ENCODE assay signal across 26 cellular contexts in genomic region chr1:153362187-153362586, GRCh38. TPM values are rescaled to one million over a fixed set of nuclear protein-coding genes. Genes with fewer than 3 reads are reported as not detected.
DNase-seq lines count a peak whose midpoint lies in the region; ATAC-seq and TF ChIP-seq lines count a peak whose summit lies in the region.
"Had no signal": no experiment of that assay in that cellular context is flagged by ENCODE, and none has a peak within 500 bp of the region (broad histone marks: within the 10 kb centered on the region; RNA-seq: fewer than 3 reads in every experiment).

No MANE protein-coding gene starts in this region.

- no peak for DNase-seq in cardiac muscle cell (ENCODE audit: low read depth in 1 of 2, low spot score in 1 of 2)
- DNase-seq in heart right ventricle: no peak
- DNase-seq in left lobe of liver (ENCODE audit: low spot score): peak; percentile 44
- DNase-seq in type B pancreatic cell (ENCODE audit: extremely low spot score, unreplicated experiment): no peak
- DNase-seq in NCI-H2029 treated with DMSO at 0.1 percent for 48 hours (lab: John Stamatoyannopoulos, UW): no peak
- no peak for DNase-seq in NCI-H2196 treated with DMSO at 0.1 percent for 48 hours (lab: John Stamatoyannopoulos, UW; ENCODE audit: unreplicated experiment)
- DNase-seq: 8988T; C1 segment of cervical spinal cord; Calu3; CD8-positive, alpha-beta memory T cell; DMS153; GDM1; IMR-90; NCI-H1092 treated with DMSO at 0.1 percent for 48 hours; NCI-H1436 treated with DMSO at 0.1 percent for 48 hours; NCI-H1930; NCI-H226; NCI-H774; NK-92 treated with Interleukin-12 subunit alpha and Interleukin-12 subunit beta, amount 100 ng/mL, for 24 hours had no signal

- no peaks in the 10 kb centered on the region for H3K27me3 Mint-ChIP-seq in dendritic cell treated with granulocyte-macrophage colony-stimulating factor and Interleukin-4, amounts not matched to agents 40 ng/mL and 50 ng/mL, for 4 days
- H3K27me3 Mint-ChIP-seq in type B pancreatic cell: peaks cover 6% of the 10 kb centered on the region

- H3K27me3 ChIP-seq in cardiac muscle cell (no peaks in the 10 kb centered on the region), heart right ventricle (peaks cover 0 to 3% (median 0%) of the 10 kb centered on the region in 7 donors)

- H3K9me3 ChIP-seq in cardiac muscle cell (ENCODE audit: low read depth) (no peaks in the 10 kb centered on the region), heart right ventricle (no peaks in the 10 kb centered on the region)

- no peaks in the 10 kb centered on the region for H3K9me3 Mint-ChIP-seq in dendritic cell treated with granulocyte-macrophage colony-stimulating factor and Interleukin-4, amounts not matched to agents 40 ng/mL and 50 ng/mL, for 4 days
- no peaks in the 10 kb centered on the region for H3K9me3 Mint-ChIP-seq in type B pancreatic cell
- H3K9me3 Mint-ChIP-seq: CD8-positive, alpha-beta memory T cell had no signal

- H3K36me3 ChIP-seq in cardiac muscle cell: no peaks in the 10 kb centered on the region
- peaks cover 0 to 5% (median 0%) of the 10 kb centered on the region in 9 donors for H3K36me3 ChIP-seq in heart right ventricle

- H3K36me3 Mint-ChIP-seq in dendritic cell treated with granulocyte-macrophage colony-stimulating factor and Interleukin-4, amounts not matched to agents 40 ng/mL and 50 ng/mL, for 4 days (ENCODE audit: low read depth): peaks cover 18% of the 10 kb centered on the region
- peaks cover 4% of the 10 kb centered on the region for H3K36me3 Mint-ChIP-seq in type B pancreatic cell
- H3K36me3 Mint-ChIP-seq: CD8-positive, alpha-beta memory T cell had no signal

- H3K4me3 ChIP-seq in cardiac muscle cell (no peak overlapping the region), heart right ventricle (no peak overlapping the region)

- peak overlapping the region; percentile 87 for H3K27ac ChIP-seq in cardiac muscle cell
- peak overlapping the region in 1 of 10 donors; percentile 86 for H3K27ac ChIP-seq in heart right ventricle
- H3K27ac ChIP-seq: KMS-11 had no signal

- H3K4me1 Mint-ChIP-seq in dendritic cell treated with granulocyte-macrophage colony-stimulating factor and Interleukin-4, amounts not matched to agents 40 ng/mL and 50 ng/mL, for 4 days (ENCODE audit: low read depth): peaks cover 97% of the 10 kb centered on the region
- peaks cover 3% of the 10 kb centered on the region for H3K4me1 Mint-ChIP-seq in type B pancreatic cell (ENCODE audit: unreplicated experiment)

- no peak overlapping the region for H3K4me3 Mint-ChIP-seq in dendritic cell treated with granulocyte-macrophage colony-stimulating factor and Interleukin-4, amounts not matched to agents 40 ng/mL and 50 ng/mL, for 4 days
- H3K4me3 Mint-ChIP-seq in type B pancreatic cell: no peak overlapping the region
- H3K4me3 Mint-ChIP-seq: CD8-positive, alpha-beta memory T cell had no signal

- intact Hi-C loops in heart right ventricle (cut with DNase I): loop anchor here in 1 of 10 donors (5.0 kb wide), 1 partner anchor 120 kb away; no protein-coding TSS in a partner anchor
- intact Hi-C loops in dendritic cell treated with granulocyte-macrophage colony-stimulating factor and Interleukin-4, amounts not matched to agents 40 ng/mL and 50 ng/mL, for 4 days (cut with micrococcal nuclease): no loop called here

- ATAC-seq in heart right ventricle (no peak), left lobe of liver (no peak), GM19328 (IDR thresholded peaks at IDR 0.05; ENCODE audit: unreplicated experiment) (no peak)
- ATAC-seq: Panc1 had no signal

- 68 to 70% methylated on average over 3 of the region's 3 CpGs for WGBS in heart right ventricle, 2 donors

- H3K4me1 ChIP-seq in cardiac muscle cell (ENCODE audit: low read depth): peaks cover 41% of the 10 kb centered on the region
- H3K4me1 ChIP-seq in heart right ventricle: peaks cover 0 to 63% (median 6%) of the 10 kb centered on the region in 9 donors

- no peak for TF ChIP-seq CTCF in cardiac muscle cell (IDR thresholded peaks at IDR 0.05; ENCODE audit: low read depth, low read length)
- no peak for TF ChIP-seq CTCF in heart right ventricle (IDR thresholded peaks at IDR 0.05)
- no peak for TF ChIP-seq CTCF in type B pancreatic cell (conservative IDR thresholded peaks at IDR 0.05)

- peak overlapping the region; percentile 94 for H3K27ac Mint-ChIP-seq in dendritic cell treated with granulocyte-macrophage colony-stimulating factor and Interleukin-4, amounts not matched to agents 40 ng/mL and 50 ng/mL, for 4 days
- peak overlapping the region; percentile 97 for H3K27ac Mint-ChIP-seq in type B pancreatic cell

RNA-seq across cellular contexts. Expression of gene S100A9, which starts 4.5 kb away (rescaled TPM):
- total RNA-seq in cardiac muscle cell: 0.74 and 1.3 TPM in 2 replicates
- 3.0 TPM in 1 of 2 replicates, not detected in the other for polyA plus RNA-seq in cardiac muscle cell
- total RNA-seq in heart right ventricle: 100 to 1,000 TPM in 3 of 10 donors, 10 to 100 TPM in 6, 1 to 10 TPM in 1; 9.9 to 182 (median 36.0) TPM
- polyA plus RNA-seq in heart right ventricle: 100 to 1,000 TPM; 111 to 177 TPM
- total RNA-seq in left lobe of liver: 36.3 TPM
- 1,065 and 1,707 TPM in 2 replicates for total RNA-seq in type B pancreatic cell (ENCODE audit: low replicate concordance)
- total RNA-seq: Daoy, H4, IMR-90, SK-MEL-5 had no signal
- polyA plus RNA-seq: IMR-90 had no signal

RNA-seq across cellular contexts. Expression of gene S100A12, which starts 13.2 kb away (rescaled TPM):
- not detected in 2 replicates for total RNA-seq in cardiac muscle cell
- polyA plus RNA-seq in cardiac muscle cell: not detected in 2 replicates
- 10 to 100 TPM in 1 of 10 donors, 1 to 10 TPM in 6, under 1 TPM in 2, not detected in 1; 0.49 to 12.9 (median 1.9) TPM for total RNA-seq in heart right ventricle
- 1 to 10 TPM; 4.6 to 6.2 TPM for polyA plus RNA-seq in heart right ventricle
- total RNA-seq in left lobe of liver: 1.2 TPM
- total RNA-seq in type B pancreatic cell (ENCODE audit: low replicate concordance): 0.62 TPM in 1 of 2 replicates, not detected in the other
- total RNA-seq: Calu3; CD8-positive, alpha-beta memory T cell; Daoy; H4; IMR-90; SK-MEL-5 had no signal
- polyA plus RNA-seq: CD8-positive, alpha-beta memory T cell; IMR-90 had no signal

RNA-seq across cellular contexts. Expression of gene PGLYRP4, which starts 13.5 kb away (rescaled TPM):
- total RNA-seq in cardiac muscle cell: not detected in 2 replicates
- polyA plus RNA-seq in cardiac muscle cell: 0.33 TPM in 1 of 2 replicates, not detected in the other
- total RNA-seq in heart right ventricle: not detected
- polyA plus RNA-seq in heart right ventricle: not detected
- not detected for total RNA-seq in left lobe of liver
- 4.4 and 5.9 TPM in 2 replicates for total RNA-seq in type B pancreatic cell (ENCODE audit: low replicate concordance)
- total RNA-seq: CD8-positive, alpha-beta memory T cell; Daoy; H4; IMR-90; SK-MEL-5 had no signal
- polyA plus RNA-seq: CD8-positive, alpha-beta memory T cell; IMR-90 had no signal

RNA-seq across cellular contexts. Expression of gene S100A8, which starts 28.7 kb away (rescaled TPM):
- total RNA-seq in cardiac muscle cell: 1.9 TPM in 1 of 2 replicates, not detected in the other
- polyA plus RNA-seq in cardiac muscle cell: 4.4 and 12.2 TPM in 2 replicates
- 100 to 1,000 TPM in 1 of 10 donors, 10 to 100 TPM in 7, 1 to 10 TPM in 2; 6.2 to 105 (median 24.5) TPM for total RNA-seq in heart right ventricle
- 10 to 100 TPM; 73.6 to 79.2 TPM for polyA plus RNA-seq in heart right ventricle
- 23.7 TPM for total RNA-seq in left lobe of liver
- total RNA-seq in type B pancreatic cell (ENCODE audit: low replicate concordance): 667 and 678 TPM in 2 replicates
- total RNA-seq: Calu3; CD8-positive, alpha-beta memory T cell; Daoy; H4; IMR-90; SK-MEL-5 had no signal
- polyA plus RNA-seq: CD8-positive, alpha-beta memory T cell; IMR-90 had no signal

RNA-seq across cellular contexts. Expression of gene PGLYRP3, which starts 49.4 kb away (rescaled TPM):
- total RNA-seq in cardiac muscle cell (not detected in 2 replicates), heart right ventricle (not detected), left lobe of liver (not detected), type B pancreatic cell (ENCODE audit: low replicate concordance) (0.87 and 1.3 TPM in 2 replicates)
- polyA plus RNA-seq in cardiac muscle cell (not detected in 2 replicates), heart right ventricle (not detected)
- total RNA-seq: Calu3; CD8-positive, alpha-beta memory T cell; Daoy; H4; IMR-90; SK-MEL-5 had no signal
- polyA plus RNA-seq: CD8-positive, alpha-beta memory T cell; IMR-90 had no signal
